ENCODE assay signal across 8 cellular contexts in genomic region chr7:141844256-141844655, GRCh38.
"Had no signal": no experiment of that assay in that cellular context is flagged by ENCODE, and none has a peak within 500 bp of the region (broad histone marks: within the 10 kb centered on the region; RNA-seq: fewer than 3 reads in every experiment).

No MANE protein-coding gene starts in this region.

- DNase-seq: activated CD4-positive, alpha-beta T cell treated with anti-CD3 and anti-CD28 coated beads, Interleukin-2, amount 50 U/mL, for 4 hours; activated naive CD4-positive, alpha-beta T cell treated with anti-CD3 and anti-CD28 coated beads, Interleukin-2, amount 50 U/mL, for 16 hours; activated T-cell treated with anti-CD3 and anti-CD28 coated beads, Interleukin-2, amount 50 U/mL, for 1 hour; central memory CD4-positive, alpha-beta T cell; dermis blood vessel endothelial cell; stimulated activated CD4-positive, alpha-beta T cell treated with anti-CD3 and anti-CD28 coated beads, Interleukin-15, amount 100 ng/mL, for 24 hours; stimulated activated CD4-positive, alpha-beta T cell treated with anti-CD3 and anti-CD28 coated beads, Interleukin-4, amount 100 ng/mL, for 24 hours; testis had no signal
